Comparison of ENCODE assay signal across 9 cellular contexts in genomic region chr6:166958926-166959861, GRCh38. TPM values are rescaled to one million over a fixed set of nuclear protein-coding genes. Genes with fewer than 3 reads are reported as not detected.
DNase-seq lines count a peak whose midpoint lies in the region; ATAC-seq and TF ChIP-seq lines count a peak whose summit lies in the region.
"Had no signal": no experiment of that assay in that cellular context is flagged by ENCODE, and none has a peak within 500 bp of the region (broad histone marks: within the 10 kb centered on the region; RNA-seq: fewer than 3 reads in every experiment).

No MANE protein-coding gene starts in this region.

- H3K36me3 ChIP-seq in adrenal gland (replicated peaks in 1 of 2), result no peaks in the 10 kb centered on the region

- no peaks in the 10 kb centered on the region for H3K27me3 ChIP-seq in adrenal gland

- H3K4me3 ChIP-seq in adrenal gland, result no peak overlapping the region

- no peak for TF ChIP-seq CTCF in adrenal gland (IDR thresholded peaks at IDR 0.05)

- H3K27ac Mint-ChIP-seq in naive B cell, result peak overlapping the region; percentile 99 to 100 (median 100)

- ATAC-seq in GM18868 (IDR thresholded peaks at IDR 0.05; ENCODE audit: unreplicated experiment) (peak; percentile 26), naive B cell (ENCODE audit: low read depth in 2 of 2) (peak; percentile 53 to 60), GM19324 (IDR thresholded peaks at IDR 0.05; ENCODE audit: low FRiP score, unreplicated experiment) (no peak), GM21619 (IDR thresholded peaks at IDR 0.05; ENCODE audit: unreplicated experiment) (no peak)

- 66 to 70% (median 68%) methylated on average over 13 of the region's 13 CpGs for WGBS in adrenal gland, 4 donors

- H3K27ac ChIP-seq in adrenal gland, result peak overlapping the region in 3 of 5 donors; percentile 69 to 85 (median 76)
- H3K27ac ChIP-seq: KMS-11 had no signal

- peak overlapping the region; percentile 94 to 100 (median 96) for H3K4me3 Mint-ChIP-seq in naive B cell

- peaks cover 0 to 8% of the 10 kb centered on the region in 2 donors for H3K36me3 Mint-ChIP-seq in naive B cell

- TF ChIP-seq POLR2A in adrenal gland (IDR thresholded peaks at IDR 0.05), result no peak

- DNase-seq in NOMO-1 (lab: John Stamatoyannopoulos, UW; ENCODE audit: unreplicated experiment in 2 of 2), result peak; percentile 75 to 83
- peak in 5 of 7 donors; percentile 41 to 63 (median 44) for DNase-seq in adrenal gland
- peak; percentile 79 for DNase-seq in naive B cell
- DNase-seq in COLO668 (lab: John Stamatoyannopoulos, UW; ENCODE audit: unreplicated experiment), result no peak
- no peak for DNase-seq in hepatic stellate cell (ENCODE audit: low spot score)

- intact Hi-C loops in adrenal gland (cut with DNase I), result no loop called here

- peaks cover 0 to 3% (median 0%) of the 10 kb centered on the region in 7 donors for H3K9me3 Mint-ChIP-seq in naive B cell

- peaks cover 0 to 4% (median 0%) of the 10 kb centered on the region in 3 donors for H3K27me3 Mint-ChIP-seq in naive B cell

- H3K4me1 Mint-ChIP-seq in naive B cell, result peaks cover 50 to 60% (median 56%) of the 10 kb centered on the region in 3 donors

- H3K4me1 ChIP-seq in adrenal gland (replicated peaks in 1 of 2), result peaks cover 7 to 15% of the 10 kb centered on the region in 2 donors

- H3K9me3 ChIP-seq in adrenal gland (replicated peaks in 1 of 3), result no peaks in the 10 kb centered on the region

RNA-seq across cellular contexts. Expression of gene RNASET2, which starts 2.8 kb away (rescaled TPM):
- total RNA-seq in adrenal gland, result 100 to 1,000 TPM in 2 of 8 donors, 10 to 100 TPM in 6; 39.6 to 218 (median 61.6) TPM
- 10 to 100 TPM; 25.7 to 76.2 (median 56.0) TPM for polyA plus RNA-seq in adrenal gland
- polyA plus RNA-seq in naive B cell (ENCODE audit: low read depth in 6 of 6), result 100 to 1,000 TPM; 472 to 744 (median 534) TPM

RNA-seq across cellular contexts. Expression of gene CEP43, which starts 40.0 kb away (rescaled TPM):
- total RNA-seq in adrenal gland, result 10 to 100 TPM; 12.7 to 36.7 (median 16.6) TPM
- 10 to 100 TPM; 10.1 to 20.5 (median 12.9) TPM for polyA plus RNA-seq in adrenal gland
- 10 to 100 TPM in 1 of 6 donors, 1 to 10 TPM in 5; 6.6 to 12.0 (median 7.2) TPM for polyA plus RNA-seq in naive B cell (ENCODE audit: low read depth in 6 of 6)

Comparison
In these comparisons a context has a peak if more than half of its experiments do, and no peak if none do; other contexts are left out.
1. ATAC-seq: peak in GM18868 (single experiment) and naive B cell (2 of 2); none in GM19324 (single experiment) and GM21619 (single experiment).
2. DNase-seq: peak in NOMO-1 (2 of 2), adrenal gland (5 of 7) and naive B cell (single experiment); none in COLO668 (single experiment) and hepatic stellate cell (single experiment).
3. RNA of gene RNASET2, which starts 2.8 kb away (polyA plus RNA-seq): 472 to 744 TPM in naive B cell; 25.7 to 76.2 TPM in adrenal gland; every median in the first group is over 4 times any median in the second.